9 cellular contexts compared by ENCODE assay signal in the genomic region with DNA sequence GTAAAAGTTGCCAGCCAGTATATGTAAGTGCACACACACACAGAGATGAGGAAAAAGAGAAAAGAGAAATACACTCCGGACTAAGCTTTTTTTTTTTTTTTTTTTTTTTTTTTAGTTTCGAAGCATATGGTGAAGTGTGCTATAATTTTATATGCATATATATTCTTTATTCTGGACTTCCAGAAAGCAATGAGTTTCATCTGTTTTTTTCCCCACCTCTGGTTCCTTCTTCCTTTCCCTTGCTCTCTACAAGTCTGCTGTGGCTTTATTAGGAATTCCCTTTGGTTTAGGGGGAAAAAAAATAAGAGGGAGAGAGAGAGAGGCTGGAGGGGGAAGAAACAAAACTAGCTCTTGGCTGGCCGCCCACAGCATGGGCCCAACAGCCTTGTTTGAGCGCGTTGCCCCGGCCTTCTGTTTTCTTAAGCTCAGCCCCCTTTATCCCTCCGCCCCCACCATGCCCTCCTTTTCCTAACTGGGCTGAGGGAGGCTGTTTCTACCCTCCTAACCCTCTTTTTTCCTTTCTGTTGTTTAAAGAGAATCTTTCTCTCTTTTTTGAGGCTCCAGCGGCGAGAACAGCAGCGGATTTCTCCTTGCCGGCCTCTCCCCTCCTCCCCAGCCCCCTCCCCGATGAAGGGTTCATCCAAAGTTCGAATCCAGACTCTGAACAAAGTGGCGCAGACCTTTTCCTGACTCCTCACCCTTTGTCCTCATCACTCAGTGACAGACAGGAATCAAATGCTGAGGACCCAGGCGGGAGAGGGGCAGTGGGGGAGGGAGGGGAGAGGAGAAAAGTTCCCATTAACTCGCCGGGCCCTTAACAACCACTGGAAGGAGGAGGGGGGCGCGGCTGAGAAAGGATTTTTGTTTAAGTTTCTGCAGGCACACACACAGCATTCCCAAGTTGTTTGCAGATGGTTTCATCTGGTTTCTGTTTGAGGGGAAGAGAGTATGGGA. TPM values are rescaled to one million over a fixed set of nuclear protein-coding genes. Genes with fewer than 3 reads are reported as not detected.
DNase-seq lines count a peak whose midpoint lies in the region; ATAC-seq and TF ChIP-seq lines count a peak whose summit lies in the region.
"Had no signal": no experiment of that assay in that cellular context is flagged by ENCODE, and none has a peak within 500 bp of the region (broad histone marks: within the 10 kb centered on the region; RNA-seq: fewer than 3 reads in every experiment).

No MANE protein-coding gene starts in this region.

- ATAC-seq in HG03280 (IDR thresholded peaks at IDR 0.05; ENCODE audit: unreplicated experiment) = no peak

- no peak overlapping the region for H3K4me3 Mint-ChIP-seq in activated naive CD4-positive, alpha-beta T cell treated with anti-CD3 and anti-CD28 coated beads, Interleukin-2, amount 10 ng/mL, durations not matched to agents 7 days and 5 days
- H3K4me3 Mint-ChIP-seq: dendritic cell treated with granulocyte-macrophage colony-stimulating factor and Interleukin-4, amounts not matched to agents 40 ng/mL and 50 ng/mL, for 4 days had no signal

- H3K27me3 ChIP-seq in fibroblast of lung (ENCODE audit: control insufficient read depth, insufficient read depth, low read length) (no peaks in the 10 kb centered on the region), neuron (ENCODE audit: insufficient read depth, low read length) (no peaks in the 10 kb centered on the region)

- no peaks in the 10 kb centered on the region for H3K27me3 Mint-ChIP-seq in activated naive CD4-positive, alpha-beta T cell treated with anti-CD3 and anti-CD28 coated beads, Interleukin-2, amount 10 ng/mL, durations not matched to agents 7 days and 5 days

- no peaks in the 10 kb centered on the region for H3K9me3 ChIP-seq in fibroblast of lung (ENCODE audit: control insufficient read depth, insufficient read depth, low read depth, low read length)
- no peaks in the 10 kb centered on the region for H3K9me3 ChIP-seq in neuron (ENCODE audit: low read length)

- H3K79me2 ChIP-seq in fibroblast of lung (ENCODE audit: control insufficient read depth, insufficient read depth, low read length) = no peaks in the 10 kb centered on the region

- CTCF ChIA-PET in activated naive CD4-positive, alpha-beta T cell treated with anti-CD3 and anti-CD28 coated beads, Interleukin-2, amount 10 ng/mL, durations not matched to agents 7 days and 5 days (lab: Charles Lee) = no interaction called here

- H3K36me3 ChIP-seq in fibroblast of lung (ENCODE audit: control insufficient read depth, insufficient read depth, low read length) (no peaks in the 10 kb centered on the region), neuron (ENCODE audit: insufficient read depth, low read length) (peaks cover 4% of the 10 kb centered on the region)

- DNase-seq in AG09309 (ENCODE audit: low read depth) (no peak), NCI-H2227 (lab: John Stamatoyannopoulos, UW; ENCODE audit: unreplicated experiment) (peak; percentile 70), fibroblast of lung (ENCODE audit: low read depth in 2 of 2) (peak; percentile 88 to 94)
- DNase-seq in activated naive CD4-positive, alpha-beta T cell treated with anti-CD3 and anti-CD28 coated beads, Interleukin-2, amount 10 ng/mL, durations not matched to agents 7 days and 5 days = no peak
- no peak for DNase-seq in stimulated activated CD4-positive, alpha-beta T cell treated with anti-CD3 and anti-CD28 coated beads, Interleukin-4, amount 100 ng/mL, for 24 hours
- no peak for DNase-seq in NK-92 treated with Interleukin-12 subunit alpha and Interleukin-12 subunit beta, amount 100 ng/mL, for 24 hours (lab: John Stamatoyannopoulos, UW)

- H3K4me2 ChIP-seq in fibroblast of lung (ENCODE audit: extremely low read depth, insufficient read depth, low read length) = peak overlapping the region; percentile 74

- no peaks in the 10 kb centered on the region for H3K36me3 Mint-ChIP-seq in activated naive CD4-positive, alpha-beta T cell treated with anti-CD3 and anti-CD28 coated beads, Interleukin-2, amount 10 ng/mL, durations not matched to agents 7 days and 5 days

- no peaks in the 10 kb centered on the region for H4K20me1 ChIP-seq in fibroblast of lung (ENCODE audit: control insufficient read depth, extremely low read depth, insufficient read depth, low read length)

- H3K27ac ChIP-seq in fibroblast of lung (ENCODE audit: insufficient read depth, low read length) = peak overlapping the region; percentile 15

- no peaks in the 10 kb centered on the region for H3K4me1 Mint-ChIP-seq in activated naive CD4-positive, alpha-beta T cell treated with anti-CD3 and anti-CD28 coated beads, Interleukin-2, amount 10 ng/mL, durations not matched to agents 7 days and 5 days

- TF ChIP-seq CTCF in AG09309 (IDR thresholded peaks at IDR 0.05; ENCODE audit: control insufficient read depth, insufficient read depth, low read depth, low read length, missing control alignments) (no peak), fibroblast of lung (conservative IDR thresholded peaks at IDR 0.05 in 1 of 2, IDR thresholded peaks at IDR 0.05 in 1 of 2; ENCODE audit: low read depth in 1 of 2, low read length in 2 of 2) (no peak)

- H3K27ac Mint-ChIP-seq in activated naive CD4-positive, alpha-beta T cell treated with anti-CD3 and anti-CD28 coated beads, Interleukin-2, amount 10 ng/mL, durations not matched to agents 7 days and 5 days = no peak overlapping the region
- H3K27ac Mint-ChIP-seq: dendritic cell treated with granulocyte-macrophage colony-stimulating factor and Interleukin-4, amounts not matched to agents 40 ng/mL and 50 ng/mL, for 4 days had no signal

- H3K4me3 ChIP-seq in AG09309 (ENCODE audit: control insufficient read depth, low read depth, low read length) = peak overlapping the region; percentile 26
- H3K4me3 ChIP-seq in fibroblast of lung (replicated peaks in 1 of 4; ENCODE audit: control extremely low read depth in 1 of 4, insufficient read depth in 1 of 4, low read depth in 3 of 4, low read length in 4 of 4) = peak overlapping the region in 3 of 4 experiments; percentile 4 to 53 (median 39)
- H3K4me3 ChIP-seq in neuron (ENCODE audit: low read length) = peak overlapping the region; percentile 35

- no peaks in the 10 kb centered on the region for H3K9me3 Mint-ChIP-seq in activated naive CD4-positive, alpha-beta T cell treated with anti-CD3 and anti-CD28 coated beads, Interleukin-2, amount 10 ng/mL, durations not matched to agents 7 days and 5 days
- H3K9me3 Mint-ChIP-seq: dendritic cell treated with granulocyte-macrophage colony-stimulating factor and Interleukin-4, amounts not matched to agents 40 ng/mL and 50 ng/mL, for 4 days had no signal

- no peak overlapping the region for H3K9ac ChIP-seq in fibroblast of lung (ENCODE audit: insufficient read depth, low read length)

- peaks cover 6% of the 10 kb centered on the region for H3K4me1 ChIP-seq in fibroblast of lung (ENCODE audit: control insufficient read depth, extremely low read depth, insufficient read depth, low read length)
- H3K4me1 ChIP-seq in neuron (ENCODE audit: insufficient read depth, low read length) = peaks cover 63% of the 10 kb centered on the region

- H2AFZ ChIP-seq in fibroblast of lung (ENCODE audit: low read length) = no peak overlapping the region
- H2AFZ ChIP-seq in neuron (ENCODE audit: low read depth, low read length) = no peak overlapping the region

RNA-seq across cellular contexts. Expression of a gene that starts 29.7 kb away (rescaled TPM):
- 39.8 and 46.7 TPM in 2 replicates for total RNA-seq in fibroblast of lung
- polyA plus RNA-seq in fibroblast of lung = 43.1 and 47.2 TPM in 2 replicates
- polyA plus RNA-seq in fibroblast of lung (2012) = 31.1 and 38.6 TPM in 2 replicates
- polyA minus RNA-seq in fibroblast of lung (ENCODE audit: low replicate concordance) = 103 and 112 TPM in 2 replicates

Comparison
In these comparisons a context has a peak if more than half of its experiments do, and no peak if none do; other contexts are left out.
1. DNase-seq: peak in NCI-H2227 (single experiment) and fibroblast of lung (2 of 2); none in AG09309 (single experiment), activated naive CD4-positive, alpha-beta T cell treated with anti-CD3 and anti-CD28 coated beads, Interleukin-2, amount 10 ng/mL, durations not matched to agents 7 days and 5 days (single experiment), stimulated activated CD4-positive, alpha-beta T cell treated with anti-CD3 and anti-CD28 coated beads, Interleukin-4, amount 100 ng/mL, for 24 hours (single experiment) and NK-92 treated with Interleukin-12 subunit alpha and Interleukin-12 subunit beta, amount 100 ng/mL, for 24 hours (single experiment).
2. Peak in every context shown above with its lines, with median percentiles within 50 percentile points of each other: H3K4me3 ChIP-seq.